1 cellular context compared by ENCODE assay signal in genomic region chr6:138538390-138539031, GRCh38.
TF ChIP-seq lines count a peak whose summit lies in the region.

No MANE protein-coding gene starts in this region.

TF ChIP-seq in HepG2, 621 proteins besides CTCF, POLR2A, EP300 and RAD21 (continued from another document and continues in another):
- TF ChIP-seq PRDM10 (CRISPR knock-in tag; IDR thresholded peaks at IDR 0.05; ENCODE audit: low read depth), result 0 out of 2 replicates have a peak, but pooled peaks have one; percentile 29
- no peak for TF ChIP-seq ZNF333 (CRISPR knock-in tag; IDR thresholded peaks at IDR 0.05; ENCODE audit: borderline replicate concordance)
- TF ChIP-seq KMT2A (CRISPR knock-in tag; IDR thresholded peaks at IDR 0.05), result peak; percentile 32; the same call in 1 of the 2 replicates
- TF ChIP-seq SKIL (CRISPR knock-in tag; IDR thresholded peaks at IDR 0.05; ENCODE audit: borderline replicate concordance), result no peak
- no peak for TF ChIP-seq ZNF318 (CRISPR knock-in tag; IDR thresholded peaks at IDR 0.05)
- no peak for TF ChIP-seq ZBTB2 (CRISPR knock-in tag; IDR thresholded peaks at IDR 0.05; ENCODE audit: low read depth)
- no peak for TF ChIP-seq ZNF275 (CRISPR knock-in tag; IDR thresholded peaks at IDR 0.05; ENCODE audit: borderline replicate concordance)
- TF ChIP-seq ZXDC (CRISPR knock-in tag; IDR thresholded peaks at IDR 0.05), result no peak
- no peak for TF ChIP-seq ZNF138 (CRISPR knock-in tag; IDR thresholded peaks at IDR 0.05; ENCODE audit: low read depth)
- TF ChIP-seq HOXA5 (CRISPR knock-in tag; IDR thresholded peaks at IDR 0.05), result no peak
- TF ChIP-seq ZNF746 (CRISPR knock-in tag; IDR thresholded peaks at IDR 0.05), result no peak
- TF ChIP-seq HMG20B (CRISPR knock-in tag; conservative IDR thresholded peaks at IDR 0.05), result peak; percentile 91
- no peak for TF ChIP-seq SIN3B (IDR thresholded peaks at IDR 0.05; ENCODE audit: low read length)
- no peak for TF ChIP-seq ZNF773 (CRISPR knock-in tag; IDR thresholded peaks at IDR 0.05; ENCODE audit: borderline replicate concordance)
- TF ChIP-seq PREB (CRISPR knock-in tag; IDR thresholded peaks at IDR 0.05), result no peak
- no peak for TF ChIP-seq TRAFD1 (CRISPR knock-in tag; IDR thresholded peaks at IDR 0.05; ENCODE audit: borderline replicate concordance)
- TF ChIP-seq HINFP (CRISPR knock-in tag; IDR thresholded peaks at IDR 0.05; ENCODE audit: low read depth), result no peak
- peak; percentile 29; the same call in 1 of the 2 replicates for TF ChIP-seq ZBTB25 (CRISPR knock-in tag; IDR thresholded peaks at IDR 0.05)
- peak; percentile 89; the same call in 1 of the 2 replicates for TF ChIP-seq RCOR2 (CRISPR knock-in tag; IDR thresholded peaks at IDR 0.05)
- no peak for TF ChIP-seq ETS1 (CRISPR knock-in tag; IDR thresholded peaks at IDR 0.05)
- TF ChIP-seq ZNF136 (CRISPR knock-in tag; IDR thresholded peaks at IDR 0.05; ENCODE audit: low read depth), result no peak
